15 cellular contexts compared by ENCODE assay signal in the genomic region with DNA sequence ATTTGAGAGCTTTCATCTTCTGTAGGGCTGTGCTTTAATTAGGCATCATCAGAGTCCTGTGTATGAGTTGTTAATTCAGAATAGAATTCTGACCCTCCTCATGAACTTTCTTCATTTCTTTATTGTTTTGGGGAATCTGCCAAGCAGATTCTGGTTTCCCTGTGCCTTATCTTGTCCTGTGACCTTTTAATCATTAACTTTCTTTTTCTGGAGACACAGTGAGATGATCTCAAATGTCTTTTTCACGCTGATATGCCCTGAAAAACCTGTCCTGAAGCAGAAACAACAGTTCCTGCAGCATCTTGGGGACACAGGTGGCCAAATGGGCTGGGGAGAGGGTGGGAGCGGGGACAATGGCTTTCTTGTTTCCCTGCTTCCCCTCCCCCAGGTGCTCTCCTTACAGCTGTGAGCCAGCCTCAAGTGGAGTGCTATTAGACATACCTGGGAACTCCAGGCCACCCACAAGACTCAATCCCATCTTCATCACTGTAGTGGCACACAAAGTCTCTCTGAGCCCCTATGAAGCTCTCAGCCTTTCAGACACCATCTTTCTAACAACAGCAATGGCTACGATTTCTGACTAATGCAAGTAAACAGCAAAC.
"Had no signal": no experiment of that assay in that cellular context is flagged by ENCODE, and none has a peak within 500 bp of the region (broad histone marks: within the 10 kb centered on the region; RNA-seq: fewer than 3 reads in every experiment).

No MANE protein-coding gene starts in this region.

- H3K9me3 Mint-ChIP-seq: activated CD4-positive, alpha-beta memory T cell treated with anti-CD3 and anti-CD28 coated beads, Interleukin-2, amount 10 ng/mL, durations not matched to agents 7 days and 5 days had no signal

- H3K9me3 ChIP-seq: right atrium auricular region, stomach, thoracic aorta had no signal

- ATAC-seq: activated T-cell treated with anti-CD3 and anti-CD28 coated beads, Interleukin-2, amount 50 U/mL, for 72 hours; foreskin keratinocyte had no signal

- H3K4me1 Mint-ChIP-seq: activated CD4-positive, alpha-beta memory T cell treated with anti-CD3 and anti-CD28 coated beads, Interleukin-2, amount 10 ng/mL, durations not matched to agents 7 days and 5 days had no signal

- H3K27ac ChIP-seq: cardiac muscle cell, foreskin keratinocyte, right atrium auricular region, skin epidermis, stomach, thoracic aorta had no signal

- FAIRE-seq: endothelial cell of umbilical vein, islet of Langerhans had no signal

- DNase-seq: activated CD4-positive, alpha-beta memory T cell treated with anti-CD3 and anti-CD28 coated beads, Interleukin-2, amount 10 ng/mL, durations not matched to agents 7 days and 5 days; activated CD8-positive, alpha-beta memory T cell treated with anti-CD3 and anti-CD28 coated beads, Interleukin-2, amount 50 U/mL, for 4 hours; activated gamma-delta T cell treated with Interleukin-2 at 50 U/mL for 16 hours; activated T-cell treated with anti-CD3 and anti-CD28 coated beads, Interleukin-2, amount 50 U/mL, for 72 hours; aorta; foreskin keratinocyte; head of caudate nucleus; stomach; T-helper 9 cell had no signal

- H3K4me3 Mint-ChIP-seq: activated CD4-positive, alpha-beta memory T cell treated with anti-CD3 and anti-CD28 coated beads, Interleukin-2, amount 10 ng/mL, durations not matched to agents 7 days and 5 days; activated T-cell treated with anti-CD3 and anti-CD28 coated beads, Interleukin-2, amount 50 U/mL, for 72 hours had no signal

- H3K4me1 ChIP-seq: foreskin keratinocyte, right atrium auricular region, stomach had no signal

- H3K27ac Mint-ChIP-seq: activated CD4-positive, alpha-beta memory T cell treated with anti-CD3 and anti-CD28 coated beads, Interleukin-2, amount 10 ng/mL, durations not matched to agents 7 days and 5 days; activated T-cell treated with anti-CD3 and anti-CD28 coated beads, Interleukin-2, amount 50 U/mL, for 72 hours had no signal

- H3K27me3 ChIP-seq: foreskin keratinocyte, right atrium auricular region, stomach had no signal

- H3K36me3 ChIP-seq: cardiac muscle cell, right atrium auricular region, stomach, thoracic aorta had no signal

- H3K4me3 ChIP-seq: cardiac muscle cell, right atrium auricular region, skin epidermis, stomach, thoracic aorta had no signal
